27 cellular contexts compared by ENCODE assay signal in genomic region chr16:12739738-12740137, GRCh38.
"Had no signal": no experiment of that assay in that cellular context is flagged by ENCODE, and none has a peak within 500 bp of the region (broad histone marks: within the 10 kb centered on the region; RNA-seq: fewer than 3 reads in every experiment).

No MANE protein-coding gene starts in this region.

- ATAC-seq: effector memory CD8-positive, alpha-beta T cell; esophagus mucosa; gastrocnemius medialis; heart right ventricle; left cardiac atrium; left lung; left ventricle myocardium superior; lower lobe of right lung; mucosa of descending colon had no signal

- H3K4me3 Mint-ChIP-seq: dendritic cell treated with granulocyte-macrophage colony-stimulating factor and Interleukin-4, amounts not matched to agents 40 ng/mL and 50 ng/mL, for 4 days; effector memory CD8-positive, alpha-beta T cell; endodermal cell; mesothelial cell of epicardium had no signal

- H3K27ac ChIP-seq: colonic mucosa, epithelial cell of prostate, esophagus squamous epithelium, gastrocnemius medialis, heart right ventricle, left lung, lower lobe of right lung had no signal

- DNase-seq: colonic mucosa; cortex of kidney; effector CD8-positive, alpha-beta T cell; effector memory CD8-positive, alpha-beta T cell; endodermal cell; erythroblast; esophagus squamous epithelium; foreskin fibroblast; foreskin melanocyte; gastrocnemius medialis; glutamatergic neuron; head of caudate nucleus; heart right ventricle; hippocampal formation; left cardiac atrium; left lung; left ventricle myocardium superior; lower lobe of right lung; mesenchymal stem cell; mucosa of descending colon had no signal

- H3K27me3 ChIP-seq: colonic mucosa, esophagus squamous epithelium, gastrocnemius medialis, heart right ventricle, left lung had no signal

- H3K9me3 ChIP-seq: colonic mucosa, gastrocnemius medialis had no signal

- H3K27me3 Mint-ChIP-seq: dendritic cell treated with granulocyte-macrophage colony-stimulating factor and Interleukin-4, amounts not matched to agents 40 ng/mL and 50 ng/mL, for 4 days; effector memory CD8-positive, alpha-beta T cell had no signal

- H3K4me1 ChIP-seq: colonic mucosa, esophagus squamous epithelium, gastrocnemius medialis, heart right ventricle, left lung, lower lobe of right lung had no signal

- H3K4me3 ChIP-seq: colonic mucosa, esophagus squamous epithelium, gastrocnemius medialis, heart right ventricle, left lung, lower lobe of right lung, mucosa of descending colon had no signal

- FAIRE-seq: endometrium, islet of Langerhans, keratinocyte had no signal

- H3K27ac Mint-ChIP-seq: dendritic cell treated with granulocyte-macrophage colony-stimulating factor and Interleukin-4, amounts not matched to agents 40 ng/mL and 50 ng/mL, for 4 days; effector memory CD8-positive, alpha-beta T cell; endodermal cell; mesothelial cell of epicardium had no signal

- H3K36me3 ChIP-seq: colonic mucosa, gastrocnemius medialis had no signal
